16 cellular contexts compared by ENCODE assay signal in the genomic region with DNA sequence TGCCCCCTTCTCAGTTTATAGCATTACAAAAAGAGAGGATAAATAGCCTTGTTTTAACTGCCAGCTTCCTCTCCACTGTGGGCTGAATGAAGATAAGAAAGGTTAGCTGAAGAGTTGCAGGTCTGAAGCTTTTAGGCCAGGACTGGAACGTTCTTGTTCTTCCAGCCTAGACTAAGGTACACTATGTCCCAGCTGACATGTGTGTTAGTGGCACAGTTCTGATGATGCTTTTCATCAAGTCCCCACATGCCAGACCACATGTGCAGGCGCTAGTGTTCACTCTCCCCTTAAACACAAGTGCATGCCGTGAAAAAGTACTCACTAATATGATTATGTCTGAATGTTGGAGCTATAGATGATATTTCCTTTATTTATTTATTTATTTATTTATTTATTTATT. TPM values are rescaled to one million over a fixed set of nuclear protein-coding genes. Genes with fewer than 3 reads are reported as not detected.
DNase-seq lines count a peak whose midpoint lies in the region; ATAC-seq, FAIRE-seq and TF ChIP-seq lines count a peak whose summit lies in the region.
"Had no signal": no experiment of that assay in that cellular context is flagged by ENCODE, and none has a peak within 500 bp of the region (broad histone marks: within the 10 kb centered on the region; RNA-seq: fewer than 3 reads in every experiment).

No MANE protein-coding gene starts in this region.

- H3K27ac ChIP-seq in right cardiac atrium (ENCODE audit: low read length) (no peak overlapping the region), Karpas-422 (ENCODE audit: low read length) (no peak overlapping the region), H1 (ENCODE audit: low read depth, low read length) (no peak overlapping the region), right lobe of liver (no peak overlapping the region)
- H3K27ac ChIP-seq: BLaER1 treated with 17β-estradiol and CSF1 and Interleukin-3, amounts not matched to agents 10 nM and 100 nM had no signal

- peaks cover 2% of the 10 kb centered on the region; the same call in 1 of the 2 replicates for H3K23me2 ChIP-seq in H1 (ENCODE audit: low read depth, low read length)

- H3K14ac ChIP-seq in H1 (ENCODE audit: insufficient read length): no peak overlapping the region

- H3K4me1 ChIP-seq in right cardiac atrium (ENCODE audit: control insufficient read depth, insufficient read depth, low read length) (no peaks in the 10 kb centered on the region), Karpas-422 (ENCODE audit: low read length) (no peaks in the 10 kb centered on the region), H1 (replicated peaks in 1 of 4; ENCODE audit: control insufficient read depth in 3 of 4, insufficient read depth in 4 of 4, low read length in 3 of 4) (peaks cover 0 to 25% (median 9%) of the 10 kb centered on the region in 4 experiments; a peak in 4 of 7 replicates), right lobe of liver (no peaks in the 10 kb centered on the region)

- H2BK120ac ChIP-seq in H1 (replicated peaks; ENCODE audit: low read depth, low read length): no peak overlapping the region

- no peak overlapping the region for H3K23ac ChIP-seq in H1 (ENCODE audit: insufficient read length)

- H3K9ac ChIP-seq in Karpas-422 (ENCODE audit: low read length) (no peak overlapping the region), H1 (replicated peaks in 1 of 4; ENCODE audit: extremely low read depth in 1 of 4, low read depth in 3 of 4, low read length in 3 of 4) (no peak overlapping the region)
- H3K9ac ChIP-seq: BLaER1 treated with 17β-estradiol and CSF1 and Interleukin-3, amounts not matched to agents 10 nM and 100 nM had no signal

- DNase-seq in Right ventricle myocardium superior (no peak), right cardiac atrium (no peak), Karpas-422 (peak; percentile 27), H1 (ENCODE audit: low read depth in 1 of 2, low spot score in 2 of 2) (no peak), mesothelial cell of epicardium (ENCODE audit: low spot score in 2 of 2, unreplicated experiment in 2 of 2) (no peak), right lobe of liver (no peak), islet precursor cell (no peak), epidermal melanocyte (ENCODE audit: insufficient read length, low spot score) (no peak)
- DNase-seq: ACHN; CD4-positive, CD25-positive, alpha-beta regulatory T cell; DMS53; GF-D8 had no signal

- no peak overlapping the region for H2BK15ac ChIP-seq in H1 (ENCODE audit: low read length)

- no peak overlapping the region for H3K4me3 ChIP-seq in right cardiac atrium (ENCODE audit: low read length)
- no peak overlapping the region for H3K4me3 ChIP-seq in Karpas-422 (ENCODE audit: low read length)
- H3K4me3 ChIP-seq in H1 (ENCODE audit: extremely low read depth in 1 of 4, insufficient read depth in 2 of 4, low read depth in 3 of 4, low read length in 4 of 4): no peak overlapping the region
- no peak overlapping the region for H3K4me3 ChIP-seq in right lobe of liver
- H3K4me3 ChIP-seq: BLaER1 treated with 17β-estradiol and CSF1 and Interleukin-3, amounts not matched to agents 10 nM and 100 nM had no signal

- peak overlapping the region; percentile 32 for H3K27ac Mint-ChIP-seq in mesothelial cell of epicardium
- H3K27ac Mint-ChIP-seq: CD4-positive, CD25-positive, alpha-beta regulatory T cell had no signal

- H3K27me3 Mint-ChIP-seq in mesothelial cell of epicardium (ENCODE audit: low read depth): no peaks in the 10 kb centered on the region

- H3K79me2 ChIP-seq in Karpas-422 (ENCODE audit: low read length) (no peaks in the 10 kb centered on the region), H1 (ENCODE audit: control insufficient read depth in 1 of 2, insufficient read depth in 2 of 2, low read length in 2 of 2) (0 out of 4 replicates have a peak, but pooled peaks cover 0 to under 1% of the 10 kb centered on the region in 2 experiments)

- POLR2A ChIA-PET in H1 (lab: Charles Lee; ENCODE audit: partially characterized antibody): interaction anchor here (1.5 kb wide), 1 partner anchor 113 kb away, joined by 4 read pairs; no protein-coding TSS in a partner anchor

- no peak overlapping the region for H2BK20ac ChIP-seq in H1 (ENCODE audit: low read length)

- H3K9me3 Mint-ChIP-seq in mesothelial cell of epicardium: no peaks in the 10 kb centered on the region
- H3K9me3 Mint-ChIP-seq: CD4-positive, CD25-positive, alpha-beta regulatory T cell had no signal

- H3K56ac ChIP-seq in H1 (replicated peaks; ENCODE audit: insufficient read length, low read depth, low read length): no peak overlapping the region

- no peaks in the 10 kb centered on the region for H3K36me3 ChIP-seq in Karpas-422 (ENCODE audit: insufficient read depth, low read length)
- H3K36me3 ChIP-seq in H1 (ENCODE audit: control insufficient read depth in 2 of 4, insufficient read depth in 4 of 4, low read length in 3 of 4): 0 out of 8 replicates have a peak, but pooled peaks cover 0 to 4% (median 0%) of the 10 kb centered on the region in 4 experiments
- no peaks in the 10 kb centered on the region for H3K36me3 ChIP-seq in right lobe of liver

- no peak for FAIRE-seq in H1 (lab: Jason Lieb, UNC)
- FAIRE-seq: H54 had no signal

- no peak overlapping the region for H3K18ac ChIP-seq in H1 (ENCODE audit: extremely low read depth, low read length)

- no peak for TF ChIP-seq POLR2A in H1 (IDR thresholded peaks at IDR 0.05; ENCODE audit: control extremely low read depth in 1 of 2, low read depth in 2 of 2, low read length in 2 of 2)
- no peak for TF ChIP-seq POLR2A in right lobe of liver (IDR thresholded peaks at IDR 0.05)

- no peak for TF ChIP-seq RAD21 in H1 (IDR thresholded peaks at IDR 0.05 in 1 of 2, conservative IDR thresholded peaks at IDR 0.05 in 1 of 2; ENCODE audit: low read depth in 2 of 2, low read length in 2 of 2)

- H4K5ac ChIP-seq in H1 (ENCODE audit: insufficient read length, low read depth, low read length): no peak overlapping the region

- no peak overlapping the region for H2AK5ac ChIP-seq in H1 (ENCODE audit: low read depth, low read length)

- no peak overlapping the region for H3K4ac ChIP-seq in H1 (replicated peaks; ENCODE audit: insufficient read length, low read depth, low read length)

- no peak overlapping the region for H4K91ac ChIP-seq in H1 (replicated peaks; ENCODE audit: insufficient read length, low read length)

- 74% methylated on average over 3 of the region's 3 CpGs for WGBS in right cardiac atrium
- 84% methylated on average over 3 of the region's 3 CpGs; no CpG with 5 or more reads in 1 of the 2 experiments for whole genome bisulfite sequencing in H1 (ENCODE audit: extremely low coverage in 1 of 2, insufficient coverage in 1 of 2, insufficient read length in 1 of 2, insufficient replicate concordance in 2 of 2, low coverage in 1 of 2, low lambda C conversion rate in 2 of 2, missing lambda C conversion rate in 1 of 2), 2 experiments
- 72% methylated on average over 3 of the region's 3 CpGs for WGBS in right lobe of liver (ENCODE audit: insufficient coverage, low coverage, low lambda C conversion rate, missing lambda C conversion rate)

- CTCF ChIA-PET in H1 (lab: Charles Lee; ENCODE audit: partially characterized antibody): interaction anchor here (0.7 to 2.1 kb wide), 10 partner anchors 12 to 172 kb away, joined by 3 to 14 read pairs (median 4); a partner anchor contains a TSS

- peak overlapping the region; percentile 11; the same call in 1 of the 2 replicates for H2BK12ac ChIP-seq in H1 (ENCODE audit: low read depth, low read length)

- H3K9me2 ChIP-seq in Karpas-422 (replicated peaks; ENCODE audit: insufficient read depth, low read length): no peaks in the 10 kb centered on the region

- ATAC-seq in Right ventricle myocardium superior (ENCODE audit: poor library complexity) (peak; percentile 82), right cardiac atrium (no peak), right lobe of liver (no peak)

- no peak for TF ChIP-seq EP300 in H1 (IDR thresholded peaks at IDR 0.05; ENCODE audit: borderline replicate concordance in 1 of 2, low read depth in 2 of 2, low read length in 2 of 2)

- H3K4me3 Mint-ChIP-seq in mesothelial cell of epicardium: no peak overlapping the region
- H3K4me3 Mint-ChIP-seq: CD4-positive, CD25-positive, alpha-beta regulatory T cell had no signal

- H3K36me3 Mint-ChIP-seq in mesothelial cell of epicardium: peaks cover 24% of the 10 kb centered on the region
- H3K36me3 Mint-ChIP-seq: CD4-positive, CD25-positive, alpha-beta regulatory T cell had no signal

- H3K9me3 ChIP-seq in right cardiac atrium (ENCODE audit: control insufficient read depth, low read length) (no peaks in the 10 kb centered on the region), Karpas-422 (ENCODE audit: low read length) (no peaks in the 10 kb centered on the region), H1 (ENCODE audit: insufficient read depth in 2 of 2, low read depth in 1 of 2, low read length in 1 of 2) (no peaks in the 10 kb centered on the region), right lobe of liver (no peaks in the 10 kb centered on the region)
- H3K9me3 ChIP-seq: BLaER1 treated with 17β-estradiol and CSF1 and Interleukin-3, amounts not matched to agents 10 nM and 100 nM had no signal

- H2BK5ac ChIP-seq in H1 (ENCODE audit: low read depth, low read length): no peak overlapping the region

- no peaks in the 10 kb centered on the region; the same call in 1 of the 2 replicates for H3K79me1 ChIP-seq in H1 (ENCODE audit: low read depth, low read length)

- no peaks in the 10 kb centered on the region for H4K20me1 ChIP-seq in Karpas-422 (ENCODE audit: insufficient read depth, low read depth, low read length)
- H4K20me1 ChIP-seq in H1 (replicated peaks in 1 of 2; ENCODE audit: control insufficient read depth in 1 of 2, insufficient read depth in 2 of 2, low read length in 2 of 2): no peaks in the 10 kb centered on the region

- intact Hi-C loops in Right ventricle myocardium superior (cut with DNase I): no loop called here
- intact Hi-C loops in right cardiac atrium (cut with DNase I): no loop called here
- intact Hi-C loops in right lobe of liver (cut with DNase I): no loop called here

- no peak overlapping the region for H2AFZ ChIP-seq in Karpas-422 (ENCODE audit: low read length)
- no peak overlapping the region for H2AFZ ChIP-seq in H1 (ENCODE audit: low read length)

- H3K27me3 ChIP-seq in right cardiac atrium (ENCODE audit: control insufficient read depth, insufficient read depth) (no peaks in the 10 kb centered on the region), Karpas-422 (ENCODE audit: low read length) (no peaks in the 10 kb centered on the region), H1 (replicated peaks in 1 of 4; ENCODE audit: control insufficient read depth in 3 of 4, extremely low read depth in 1 of 4, insufficient read depth in 3 of 4, low read length in 3 of 4) (no peaks in the 10 kb centered on the region), right lobe of liver (no peaks in the 10 kb centered on the region)
- H3K27me3 ChIP-seq: BLaER1 treated with 17β-estradiol and CSF1 and Interleukin-3, amounts not matched to agents 10 nM and 100 nM had no signal

- no peak for TF ChIP-seq CTCF in H1 (IDR thresholded peaks at IDR 0.05; ENCODE audit: control extremely low read depth in 1 of 3, insufficient read depth in 1 of 3, low read depth in 1 of 3, low read length in 3 of 3)
- no peak for TF ChIP-seq CTCF in mesothelial cell of epicardium (IDR thresholded peaks at IDR 0.05; ENCODE audit: unreplicated experiment)
- TF ChIP-seq CTCF in right lobe of liver (IDR thresholded peaks at IDR 0.05): no peak

- H3K4me2 ChIP-seq in Karpas-422 (ENCODE audit: low read depth, low read length, poor library complexity, severe bottlenecking) (no peak overlapping the region), H1 (ENCODE audit: insufficient read depth in 1 of 2, low read depth in 2 of 2, low read length in 2 of 2) (no peak overlapping the region)

- no peak overlapping the region for H4K8ac ChIP-seq in H1 (ENCODE audit: extremely low read depth, insufficient read depth, low read length)

- H3K4me1 Mint-ChIP-seq in mesothelial cell of epicardium: peaks cover 12% of the 10 kb centered on the region
- H3K4me1 Mint-ChIP-seq: CD4-positive, CD25-positive, alpha-beta regulatory T cell had no signal

RNA-seq across cellular contexts. Expression of a gene that starts 40.7 kb away (rescaled TPM):
- 50.9 TPM for total RNA-seq in Right ventricle myocardium superior
- 10 to 100 TPM; 30.0 to 43.3 (median 41.2) TPM for total RNA-seq in right cardiac atrium
- polyA plus RNA-seq in right cardiac atrium: 19.4 TPM
- total RNA-seq in Karpas-422 (2014; rRNA removed; shearing (Covaris generic); ENCODE audit: low replicate concordance): 3.1 and 3.6 TPM in 2 replicates
- 60.9 and 61.9 TPM in 2 replicates for total RNA-seq in H1 (2021; fragmentation: NEBNext Ultra II Directional; extraction: Animal tissue kit (Norgen Biotek cat#: 25700))
- polyA plus RNA-seq in H1 (2011; rRNA removed): 11.5 and 19.4 TPM in 2 replicates
- 13.9 TPM for polyA plus RNA-seq in H1 (2011; cell fraction: cytosol; rRNA removed)
- 31.3 TPM for polyA plus RNA-seq in H1 (2011; cell fraction: nucleus; rRNA removed)
- 23.3 to 29.4 TPM (median 26.6 TPM) in 4 replicates for polyA plus RNA-seq in H1 (2012, experiment 1 of 2)
- polyA plus RNA-seq in H1 (2012, experiment 2 of 2): 17.5 TPM
- 37.3 TPM for polyA plus RNA-seq in H1 (2013, experiment 1 of 2)
- 37.1 TPM for polyA plus RNA-seq in H1 (2013, experiment 2 of 2)
- 21.8 and 25.2 TPM in 2 replicates for polyA minus RNA-seq in H1 (2011; rRNA and poly(A)+ RNA removed)
- 14.8 TPM for polyA minus RNA-seq in H1 (2011; cell fraction: cytosol; rRNA and poly(A)+ RNA removed)
- 18.2 TPM for polyA minus RNA-seq in H1 (2011; cell fraction: nucleus; rRNA and poly(A)+ RNA removed)
- total RNA-seq in mesothelial cell of epicardium: 94.9 to 112 TPM (median 105 TPM) in 3 replicates
- 10 to 100 TPM in 1 of 6 experiments, 1 to 10 TPM in 5; 1.8 to 13.5 (median 4.1) TPM for total RNA-seq in right lobe of liver

RNA-seq across cellular contexts. Expression of a gene that starts 54.1 kb away (rescaled TPM):
- not detected for total RNA-seq in Right ventricle myocardium superior
- not detected for total RNA-seq in right cardiac atrium
- 0.18 TPM for polyA plus RNA-seq in right cardiac atrium
- total RNA-seq in Karpas-422 (2014; rRNA removed; shearing (Covaris generic); ENCODE audit: low replicate concordance): not detected in 2 replicates
- total RNA-seq in H1 (2021; fragmentation: NEBNext Ultra II Directional; extraction: Animal tissue kit (Norgen Biotek cat#: 25700)): not detected in 2 replicates
- 0.05 TPM in 1 of 2 replicates, not detected in the other for polyA plus RNA-seq in H1 (2011; rRNA removed)
- 0.03 TPM for polyA plus RNA-seq in H1 (2011; cell fraction: cytosol; rRNA removed)
- 0.17 TPM for polyA plus RNA-seq in H1 (2011; cell fraction: nucleus; rRNA removed)
- polyA plus RNA-seq in H1 (2012, experiment 1 of 2): 1.1 to 1.8 TPM (median 1.4 TPM) in 4 replicates
- 0.62 TPM for polyA plus RNA-seq in H1 (2012, experiment 2 of 2)
- 0.06 TPM for polyA plus RNA-seq in H1 (2013, experiment 1 of 2)
- polyA plus RNA-seq in H1 (2013, experiment 2 of 2): 0.02 TPM
- 0.06 TPM in 1 of 2 replicates, not detected in the other for polyA minus RNA-seq in H1 (2011; rRNA and poly(A)+ RNA removed)
- polyA minus RNA-seq in H1 (2011; cell fraction: cytosol; rRNA and poly(A)+ RNA removed): not detected
- polyA minus RNA-seq in H1 (2011; cell fraction: nucleus; rRNA and poly(A)+ RNA removed): not detected
- total RNA-seq in mesothelial cell of epicardium: 0.34 to 0.49 TPM (median 0.41 TPM) in 3 replicates
- total RNA-seq in right lobe of liver: under 1 TPM in 1 of 6 experiments, not detected in 5; 0.10 TPM
- total RNA-seq: A172; CD4-positive, CD25-positive, alpha-beta regulatory T cell; HT1080 had no signal
